ENCODE assay signal across 1 cellular context in genomic region chr4:38308728-38309315, GRCh38.
TF ChIP-seq lines count a peak whose summit lies in the region.

No MANE protein-coding gene starts in this region.

TF ChIP-seq in GM23338, 12 proteins besides CTCF, POLR2A, EP300 and RAD21 (continued from another document):
- no peak for TF ChIP-seq ZNF462 (CRISPR knock-in tag; IDR thresholded peaks at IDR 0.05)
- TF ChIP-seq EZH2phosphoT487 (IDR thresholded peaks at IDR 0.05; ENCODE audit: unreplicated experiment), result no peak
- no peak for TF ChIP-seq CREB1 (CRISPR knock-in tag; IDR thresholded peaks at IDR 0.05; ENCODE audit: low read depth)
- TF ChIP-seq EZH2 (IDR thresholded peaks at IDR 0.05; ENCODE audit: low read depth, unreplicated experiment), result no peak
- TF ChIP-seq ZNF114 (CRISPR knock-in tag; IDR thresholded peaks at IDR 0.05), result no peak
- TF ChIP-seq ETS1 (IDR thresholded peaks at IDR 0.05), result no peak
- TF ChIP-seq STAT1 (IDR thresholded peaks at IDR 0.05; ENCODE audit: unreplicated experiment), result no peak
